ENCODE assay signal across 8 cellular contexts in genomic region chr4:112352736-112353135, GRCh38.
"Had no signal": no experiment of that assay in that cellular context is flagged by ENCODE, and none has a peak within 500 bp of the region (broad histone marks: within the 10 kb centered on the region; RNA-seq: fewer than 3 reads in every experiment).

No MANE protein-coding gene starts in this region.

- H3K27ac ChIP-seq: HL-60, KMS-11 had no signal

- H3K9ac ChIP-seq: KMS-11 had no signal

- H3K4me2 ChIP-seq: KMS-11 had no signal

- DNase-seq: IMR-90, KBM-7, KG1 had no signal

- H3K4me3 Mint-ChIP-seq: IgD-negative memory B cell had no signal

- H3K4me3 ChIP-seq: K562 had no signal

- ATAC-seq: K562 had no signal

- FAIRE-seq: HTR-8/SVneo, K562 had no signal

- H3K27ac Mint-ChIP-seq: IgD-negative memory B cell had no signal

- H3K27me3 Mint-ChIP-seq: IgD-negative memory B cell had no signal

- H3K4me1 Mint-ChIP-seq: IgD-negative memory B cell had no signal
